ENCODE assay signal across 9 cellular contexts in the genomic region with DNA sequence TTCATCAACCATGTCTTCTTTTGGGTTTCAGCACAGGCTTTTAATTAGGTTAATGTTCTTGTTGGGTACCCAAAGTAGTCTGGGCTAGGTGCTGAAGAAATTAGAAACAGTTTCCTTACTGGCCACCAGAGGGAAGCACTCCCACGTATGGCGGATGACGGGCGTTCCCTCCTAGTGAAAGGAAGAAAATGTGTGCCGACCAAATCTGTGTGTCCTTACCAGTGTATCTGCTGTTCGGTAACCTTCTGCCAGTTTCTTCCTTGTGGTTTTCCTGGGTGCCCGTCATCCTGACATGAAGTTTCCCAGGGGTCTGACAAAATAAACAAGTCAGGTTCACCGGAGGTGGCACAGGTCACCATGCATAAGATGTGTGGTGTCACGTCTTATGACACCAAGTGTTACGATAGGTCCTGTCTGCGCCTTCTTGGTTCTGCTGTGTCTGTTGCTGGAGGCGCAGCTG. TPM values are rescaled to one million over a fixed set of nuclear protein-coding genes. Genes with fewer than 3 reads are reported as not detected.
DNase-seq lines count a peak whose midpoint lies in the region; ATAC-seq and TF ChIP-seq lines count a peak whose summit lies in the region.
"Had no signal": no experiment of that assay in that cellular context is flagged by ENCODE, and none has a peak within 500 bp of the region (broad histone marks: within the 10 kb centered on the region; RNA-seq: fewer than 3 reads in every experiment).

No MANE protein-coding gene starts in this region.

- ATAC-seq in HG02798 (IDR thresholded peaks at IDR 0.05; ENCODE audit: poor library complexity, unreplicated experiment) (peak; percentile 44), HG03135 (IDR thresholded peaks at IDR 0.05; ENCODE audit: unreplicated experiment) (no peak)

- no peak overlapping the region for H3K4me3 Mint-ChIP-seq in mesothelial cell of epicardium
- H3K4me3 Mint-ChIP-seq: T-helper 1 cell treated with Interleukin-12 subunit alpha and Interleukin-12 subunit beta and Interleukin-4 antibody, amounts not matched to agents 30 μg/mL and 1 μg/mL, for 36 hours had no signal

- no peaks in the 10 kb centered on the region for H3K9me3 Mint-ChIP-seq in mesothelial cell of epicardium
- H3K9me3 Mint-ChIP-seq: T-helper 1 cell treated with Interleukin-12 subunit alpha and Interleukin-12 subunit beta and Interleukin-4 antibody, amounts not matched to agents 30 μg/mL and 1 μg/mL, for 36 hours had no signal

- H3K4me1 Mint-ChIP-seq in mesothelial cell of epicardium: no peaks in the 10 kb centered on the region

- DNase-seq in DMS153 (lab: John Stamatoyannopoulos, UW) (peak; percentile 6), NCI-H748 (lab: John Stamatoyannopoulos, UW; ENCODE audit: unreplicated experiment) (peak; percentile 62), mesothelial cell of epicardium (ENCODE audit: low spot score in 2 of 2, unreplicated experiment in 2 of 2) (peak in 1 of 2 experiments; percentile 58)
- peak; percentile 41 to 54 for DNase-seq in activated CD4-positive, alpha-beta T cell treated with anti-CD3 and anti-CD28 coated beads, Interleukin-2, amount 50 U/mL, for 48 hours
- DNase-seq in effector CD4-positive, alpha-beta T cell: peak; percentile 41
- peak; percentile 19 for DNase-seq in stimulated activated CD8-positive, alpha-beta memory T cell treated with anti-CD3 and anti-CD28 coated beads, Interleukin-7, amount 100 ng/mL, for 24 hours (ENCODE audit: low read depth)

- H3K27ac Mint-ChIP-seq in mesothelial cell of epicardium: no peak overlapping the region
- H3K27ac Mint-ChIP-seq: T-helper 1 cell treated with Interleukin-12 subunit alpha and Interleukin-12 subunit beta and Interleukin-4 antibody, amounts not matched to agents 30 μg/mL and 1 μg/mL, for 36 hours had no signal

- H3K36me3 Mint-ChIP-seq in mesothelial cell of epicardium: peaks cover 28% of the 10 kb centered on the region

- peak; percentile 86 for TF ChIP-seq CTCF in mesothelial cell of epicardium (IDR thresholded peaks at IDR 0.05; ENCODE audit: unreplicated experiment)

- no peaks in the 10 kb centered on the region for H3K27me3 Mint-ChIP-seq in mesothelial cell of epicardium (ENCODE audit: low read depth)

RNA-seq across cellular contexts. Expression of gene WDR88, which starts 6.0 kb away (rescaled TPM):
- not detected in 3 replicates for total RNA-seq in mesothelial cell of epicardium

RNA-seq across cellular contexts. Expression of gene GPATCH1, which starts 45.0 kb away (rescaled TPM):
- 10.5 to 13.5 TPM (median 10.7 TPM) in 3 replicates for total RNA-seq in mesothelial cell of epicardium
